8 cellular contexts compared by ENCODE assay signal in the genomic region with DNA sequence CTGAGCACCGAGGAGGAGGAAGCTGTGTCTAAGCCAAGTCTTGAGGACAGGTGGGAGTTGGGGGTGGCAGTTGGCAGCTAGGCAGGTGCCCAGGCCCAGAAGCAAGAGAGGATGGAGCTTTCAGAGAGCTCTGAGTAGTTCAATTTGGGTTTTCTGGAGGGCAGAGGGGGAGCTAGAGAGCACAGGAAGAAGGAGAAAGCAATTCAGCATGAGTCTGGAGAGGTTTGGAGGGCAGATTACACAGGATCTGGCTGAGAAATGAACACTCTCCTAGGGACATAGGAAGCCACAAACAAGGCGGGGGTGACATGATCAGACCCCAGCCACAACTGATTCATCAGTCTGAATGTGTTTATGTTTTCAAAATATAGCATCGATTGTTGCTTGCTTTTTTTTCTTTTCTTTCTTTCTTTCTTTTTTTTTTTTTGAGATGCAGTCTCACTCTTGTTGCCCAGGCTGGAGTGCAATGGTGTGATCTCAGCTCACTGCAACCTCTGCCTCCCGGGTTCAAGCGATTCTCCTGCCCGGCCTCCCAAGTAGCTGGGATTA. TPM values are rescaled to one million over a fixed set of nuclear protein-coding genes. Genes with fewer than 3 reads are reported as not detected.
DNase-seq lines count a peak whose midpoint lies in the region; ATAC-seq and TF ChIP-seq lines count a peak whose summit lies in the region.

No MANE protein-coding gene starts in this region.

- POLR2A ChIA-PET in CD4-positive, alpha-beta T cell (lab: Charles Lee), result no interaction called here
- POLR2A ChIA-PET in RWPE1 (lab: Yijun Ruan, JAX; ENCODE audit: low non-redundant PET), result no interaction called here

- TF ChIP-seq CTCF in CD4-positive, alpha-beta T cell (IDR thresholded peaks at IDR 0.05), result peak; percentile 37
- TF ChIP-seq CTCF in RWPE1 (conservative IDR thresholded peaks at IDR 0.05; ENCODE audit: low read depth), result no peak; the same call in 1 of the 2 replicates

- peak; percentile 64 for ATAC-seq in CD4-positive, alpha-beta T cell (ENCODE audit: poor library complexity)
- peak; percentile 42 for ATAC-seq in effector memory CD8-positive, alpha-beta T cell (replicated peaks)
- ATAC-seq in HG03039 (IDR thresholded peaks at IDR 0.05; ENCODE audit: unreplicated experiment), result no peak

- H3K36me3 Mint-ChIP-seq in CD4-positive, alpha-beta T cell (ENCODE audit: low read depth), result no peaks in the 10 kb centered on the region
- peaks cover 4% of the 10 kb centered on the region for H3K36me3 Mint-ChIP-seq in effector memory CD8-positive, alpha-beta T cell (ENCODE audit: insufficient read depth)

- no peaks in the 10 kb centered on the region for H3K9me3 ChIP-seq in CD4-positive, alpha-beta T cell (ENCODE audit: control insufficient read depth, low read length)

- peak in 2 of 10 experiments; percentile 8 to 11 for DNase-seq in CD4-positive, alpha-beta T cell
- DNase-seq in HCEC 1CT (peak; percentile 58), RWPE1 (ENCODE audit: low spot score) (no peak), renal cortical epithelial cell (ENCODE audit: low read depth) (peak; percentile 53), ecto neural progenitor cell (ENCODE audit: low spot score) (no peak), DMS153 treated with DMSO at 0.1 percent for 48 hours (lab: John Stamatoyannopoulos, UW; ENCODE audit: unreplicated experiment) (no peak)
- peak in 1 of 3 experiments; percentile 30 for DNase-seq in effector memory CD8-positive, alpha-beta T cell

- no peak overlapping the region for H3K27ac Mint-ChIP-seq in CD4-positive, alpha-beta T cell
- H3K27ac Mint-ChIP-seq in effector memory CD8-positive, alpha-beta T cell, result no peak overlapping the region

- intact Hi-C loops in CD4-positive, alpha-beta T cell (cut with DNase I, micrococcal nuclease), result no loop called here

- no peaks in the 10 kb centered on the region for H3K27me3 ChIP-seq in CD4-positive, alpha-beta T cell (ENCODE audit: control insufficient read depth, insufficient read depth, low read length)

- CTCF ChIA-PET in CD4-positive, alpha-beta T cell (lab: Charles Lee), result interaction anchor here (0.8 to 1.2 kb wide), 2 partner anchors 17 to 98 kb away, joined by 3 read pairs; no protein-coding TSS in a partner anchor
- CTCF ChIA-PET in RWPE1 (lab: Yijun Ruan, JAX), result interaction anchor here (1.3 kb wide), 1 partner anchor 22 kb away, joined by 7 read pairs; no protein-coding TSS in a partner anchor

- H3K27me3 Mint-ChIP-seq in CD4-positive, alpha-beta T cell, result peaks cover 11% of the 10 kb centered on the region
- H3K27me3 Mint-ChIP-seq in effector memory CD8-positive, alpha-beta T cell, result peaks cover 11 to 33% of the 10 kb centered on the region in 2 donors

- H3K27ac ChIP-seq in CD4-positive, alpha-beta T cell (ENCODE audit: low read depth, low read length), result no peak overlapping the region
- H3K27ac ChIP-seq in RWPE1, result peak overlapping the region; percentile 95

- H3K4me3 Mint-ChIP-seq in CD4-positive, alpha-beta T cell, result no peak overlapping the region
- H3K4me3 Mint-ChIP-seq in effector memory CD8-positive, alpha-beta T cell, result no peak overlapping the region

- peaks cover 11% of the 10 kb centered on the region for H3K4me1 Mint-ChIP-seq in CD4-positive, alpha-beta T cell (ENCODE audit: low read depth)
- H3K4me1 Mint-ChIP-seq in effector memory CD8-positive, alpha-beta T cell (ENCODE audit: low read depth in 2 of 2), result peaks cover 6 to 7% of the 10 kb centered on the region in 2 donors

- no peaks in the 10 kb centered on the region for H3K9me3 Mint-ChIP-seq in CD4-positive, alpha-beta T cell
- no peaks in the 10 kb centered on the region for H3K9me3 Mint-ChIP-seq in effector memory CD8-positive, alpha-beta T cell

RNA-seq across cellular contexts. Expression of a gene that starts 23.8 kb away (rescaled TPM):
- total RNA-seq in CD4-positive, alpha-beta T cell, result under 1 TPM; 0.14 TPM
- 128 and 259 TPM in 2 replicates for total RNA-seq in renal cortical epithelial cell

Comparison
In these comparisons a context has a peak if more than half of its experiments do, and no peak if none do; other contexts are left out.
1. DNase-seq: peak in HCEC 1CT (single experiment) and renal cortical epithelial cell (single experiment); none in RWPE1 (single experiment), ecto neural progenitor cell (single experiment) and DMS153 treated with DMSO at 0.1 percent for 48 hours (single experiment).
2. RNA of a gene that starts 23.8 kb away (total RNA-seq): 128 to 259 TPM in renal cortical epithelial cell; 0.14 TPM in CD4-positive, alpha-beta T cell; every median in the first group is over 100 times any median in the second.